9 cellular contexts compared by ENCODE assay signal in the genomic region with DNA sequence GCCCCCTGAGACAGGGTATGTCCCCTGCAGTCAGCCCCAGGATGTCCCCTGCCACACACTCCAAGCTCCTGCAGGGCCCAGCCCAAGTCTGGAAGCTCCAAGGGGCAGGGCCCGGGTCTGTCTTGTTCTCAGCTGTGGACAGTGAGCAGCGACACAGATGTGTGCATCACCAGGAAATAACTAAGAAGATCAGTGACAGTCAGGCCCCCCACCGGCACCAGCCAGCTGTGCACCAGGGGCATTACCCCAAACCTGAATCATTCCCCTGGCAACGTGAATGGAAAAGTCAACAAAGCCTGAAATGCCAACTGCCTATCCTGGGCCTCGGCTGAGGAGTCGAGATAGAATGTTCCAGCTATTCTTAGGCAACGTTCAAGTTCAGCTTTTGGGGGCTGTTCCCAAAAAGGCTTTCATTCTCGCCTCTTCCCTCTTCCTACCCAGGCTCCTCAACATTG.
A peak's percentile ranks its signal among the peaks of the same experiment; 100 is the strongest.
DNase-seq lines count a peak whose midpoint lies in the region; ATAC-seq and TF ChIP-seq lines count a peak whose summit lies in the region.
"Had no signal": no experiment of that assay in that cellular context is flagged by ENCODE, and none has a peak within 500 bp of the region (broad histone marks: within the 10 kb centered on the region; RNA-seq: fewer than 3 reads in every experiment).

No MANE protein-coding gene starts in this region.

- H3K36me3 ChIP-seq in muscle layer of duodenum (ENCODE audit: control insufficient read depth in 1 of 2, insufficient read depth in 2 of 2, low read length in 2 of 2), result peaks cover 0 to 4% of the 10 kb centered on the region in 2 donors

- no peak for TF ChIP-seq CTCF in Calu3 (IDR thresholded peaks at IDR 0.05; ENCODE audit: unreplicated experiment)

- H3K36me3 Mint-ChIP-seq in Calu3 (ENCODE audit: insufficient read depth, unreplicated experiment), result no peaks in the 10 kb centered on the region
- H3K36me3 Mint-ChIP-seq in central memory CD8-positive, alpha-beta T cell (ENCODE audit: insufficient read depth), result peaks cover 17% of the 10 kb centered on the region

- H3K27ac Mint-ChIP-seq in Calu3 (ENCODE audit: unreplicated experiment), result no peak overlapping the region
- peak overlapping the region; percentile 90 for H3K27ac Mint-ChIP-seq in central memory CD8-positive, alpha-beta T cell (ENCODE audit: low read depth)

- H3K9me3 Mint-ChIP-seq in Calu3 (ENCODE audit: low read depth, unreplicated experiment), result no peaks in the 10 kb centered on the region
- H3K9me3 Mint-ChIP-seq in central memory CD8-positive, alpha-beta T cell, result no peaks in the 10 kb centered on the region
- H3K9me3 Mint-ChIP-seq: activated T-cell treated with anti-CD3 and anti-CD28 coated beads, Interleukin-2, amount 50 U/mL, for 72 hours had no signal

- peak overlapping the region in 1 of 2 donors; percentile 1 for H3K4me3 ChIP-seq in muscle layer of duodenum (ENCODE audit: low read depth in 1 of 2, low read length in 2 of 2)

- H3K27ac ChIP-seq in muscle layer of duodenum (ENCODE audit: low read length), result peak overlapping the region; percentile 44

- no peak for ATAC-seq in central memory CD8-positive, alpha-beta T cell (replicated peaks; ENCODE audit: extremely low read depth, poor library complexity, severe bottlenecking)

- H3K27me3 Mint-ChIP-seq in Calu3 (ENCODE audit: unreplicated experiment), result peaks cover 87% of the 10 kb centered on the region
- H3K27me3 Mint-ChIP-seq in central memory CD8-positive, alpha-beta T cell, result no peaks in the 10 kb centered on the region

- no TSS peak for BruUV-seq in Calu3 (replicated peaks; lab: Mats Ljungman, UMichigan)

- H3K4me3 Mint-ChIP-seq in Calu3 (ENCODE audit: low read depth, unreplicated experiment), result no peak overlapping the region
- peak overlapping the region; percentile 47 for H3K4me3 Mint-ChIP-seq in central memory CD8-positive, alpha-beta T cell
- H3K4me3 Mint-ChIP-seq: activated T-cell treated with anti-CD3 and anti-CD28 coated beads, Interleukin-2, amount 50 U/mL, for 72 hours had no signal

- POLR2A ChIA-PET in HEK293T (lab: Yijun Ruan, JAX), result no interaction called here

- H3K4me1 Mint-ChIP-seq in Calu3 (ENCODE audit: low read depth, unreplicated experiment), result no peaks in the 10 kb centered on the region
- H3K4me1 Mint-ChIP-seq in central memory CD8-positive, alpha-beta T cell, result peaks cover 78% of the 10 kb centered on the region

- H3K4me1 ChIP-seq in muscle layer of duodenum (ENCODE audit: control insufficient read depth in 1 of 2, insufficient read depth in 2 of 2, low read length in 2 of 2), result peaks cover under 1 to 24% of the 10 kb centered on the region in 2 donors

- intact Hi-C loops in Calu3 (cut with micrococcal nuclease; ENCODE audit: unreplicated experiment), result no loop called here

- peak; percentile 37 for DNase-seq in Calu3
- peak; percentile 48 for DNase-seq in NAMALWA (ENCODE audit: low spot score)
- DNase-seq in central memory CD8-positive, alpha-beta T cell (ENCODE audit: low spot score in 2 of 2), result no peak
- DNase-seq in HEK293T (ENCODE audit: extremely low spot score), result no peak
- DNase-seq in NCI-H187 treated with DMSO at 0.1 percent for 48 hours (lab: John Stamatoyannopoulos, UW), result no peak
- DNase-seq in cortex of kidney (lab: John Stamatoyannopoulos, UW), result no peak
- no peak for DNase-seq in activated naive CD4-positive, alpha-beta T cell treated with Interleukin-2 at 50 U/mL for 16 hours
- DNase-seq: activated T-cell treated with anti-CD3 and anti-CD28 coated beads, Interleukin-2, amount 50 U/mL, for 72 hours had no signal

- H3K27me3 ChIP-seq in muscle layer of duodenum (ENCODE audit: low read depth, low read length), result no peaks in the 10 kb centered on the region

- H3K9me3 ChIP-seq in muscle layer of duodenum (ENCODE audit: control insufficient read depth in 1 of 2, low read length in 2 of 2), result no peaks in the 10 kb centered on the region

- CTCF ChIA-PET in Calu3 (lab: Charles Lee), result interaction anchor here (0.5 to 1.7 kb wide), 3 partner anchors 40 to 65 kb away, joined by 3 to 9 read pairs (median 3); no protein-coding TSS in a partner anchor
- CTCF ChIA-PET in HEK293T (lab: Yijun Ruan, JAX), result no interaction called here

TF ChIP-seq in HEK293T, 16 proteins besides CTCF, POLR2A, EP300 and RAD21:
- TF ChIP-seq SUZ12 (IDR thresholded peaks at IDR 0.05), result no peak
- no peak for TF ChIP-seq ZNF384 (IDR thresholded peaks at IDR 0.05)
- TF ChIP-seq SP1 (IDR thresholded peaks at IDR 0.05), result no peak
- TF ChIP-seq BHLHE40 (IDR thresholded peaks at IDR 0.05; ENCODE audit: borderline replicate concordance), result no peak
- TF ChIP-seq LEF1 (IDR thresholded peaks at IDR 0.05; ENCODE audit: borderline replicate concordance), result no peak
TF ChIP-seq in HEK293T: peak in this region for 0.

Comparison
In these comparisons a context has a peak if more than half of its experiments do, and no peak if none do; other contexts are left out.
1. DNase-seq: peak in Calu3 (single experiment) and NAMALWA (single experiment); none in central memory CD8-positive, alpha-beta T cell (0 of 2), HEK293T (single experiment), NCI-H187 treated with DMSO at 0.1 percent for 48 hours (single experiment), cortex of kidney (single experiment) and activated naive CD4-positive, alpha-beta T cell treated with Interleukin-2 at 50 U/mL for 16 hours (single experiment).